9 cellular contexts compared by ENCODE assay signal in the genomic region with DNA sequence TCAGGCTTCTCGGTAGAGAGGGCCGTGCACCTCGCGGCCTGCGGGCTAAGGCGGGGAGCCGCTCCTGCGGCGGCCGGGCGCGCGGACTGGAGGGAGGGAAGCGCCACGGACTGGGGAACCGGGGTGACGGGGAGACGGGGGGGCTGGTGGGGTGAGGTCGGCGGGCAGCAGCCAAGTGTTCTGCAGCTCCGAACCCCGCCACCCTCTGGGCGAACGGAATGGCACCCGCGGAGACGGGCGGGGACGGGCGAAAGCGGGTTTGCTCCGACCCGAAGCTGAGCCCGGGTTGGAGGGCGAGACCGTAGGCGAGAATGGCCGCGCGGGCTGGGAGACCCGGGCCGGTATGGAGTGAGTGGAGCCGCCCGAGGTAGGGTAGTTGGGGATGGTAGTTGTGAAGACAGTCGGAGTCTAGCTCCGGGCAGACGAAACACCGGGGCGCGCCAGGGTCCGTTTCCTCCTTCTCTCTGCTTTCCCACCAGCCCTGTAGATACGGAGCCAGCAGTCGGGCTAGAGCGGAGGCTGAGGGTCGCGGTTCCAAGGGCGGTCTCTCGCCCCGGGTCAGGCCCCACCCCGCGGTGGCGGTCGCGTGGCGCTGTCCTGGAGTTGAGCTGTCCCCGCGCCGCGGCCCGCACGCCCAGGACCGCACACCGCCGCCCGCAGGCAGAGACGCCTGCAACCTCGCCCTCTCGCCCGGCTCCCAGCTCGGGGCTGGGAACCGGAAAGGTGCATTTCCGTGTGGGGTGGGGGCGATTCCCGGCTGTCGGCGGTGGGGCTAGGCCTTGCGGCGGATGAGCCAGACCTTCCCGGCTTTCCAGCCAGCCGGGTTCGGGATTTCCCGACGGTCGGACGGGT.
DNase-seq lines count a peak whose midpoint lies in the region; ATAC-seq, FAIRE-seq and TF ChIP-seq lines count a peak whose summit lies in the region.
"Had no signal": no experiment of that assay in that cellular context is flagged by ENCODE, and none has a peak within 500 bp of the region (broad histone marks: within the 10 kb centered on the region; RNA-seq: fewer than 3 reads in every experiment).

No MANE protein-coding gene starts in this region.

- BruUV-seq in endothelial cell of umbilical vein (replicated peaks; lab: Mats Ljungman, UMichigan): no TSS peak

- DNase-seq in NCI-H2227 (lab: John Stamatoyannopoulos, UW; ENCODE audit: unreplicated experiment) (peak; percentile 43), NCI-H2227 treated with DMSO at 0.1 percent for 48 hours (lab: John Stamatoyannopoulos, UW) (no peak), NCI-H774 (lab: John Stamatoyannopoulos, UW) (peak; percentile 43), endothelial cell of umbilical vein (ENCODE audit: low read depth, low spot score) (peak; percentile 50), neural crest cell (ENCODE audit: low read depth, low spot score) (peak; percentile 19), OCI-M1 (lab: John Stamatoyannopoulos, UW) (no peak), HK-2 (ENCODE audit: unreplicated experiment) (no peak)

- TF ChIP-seq CTCF in endothelial cell of umbilical vein (IDR thresholded peaks at IDR 0.05; ENCODE audit: extremely low read depth in 1 of 2, insufficient read depth in 1 of 2, low read depth in 1 of 2, low read length in 2 of 2) (no peak), neural crest cell (conservative IDR thresholded peaks at IDR 0.05) (no peak)

- POLR2A ChIA-PET in endothelial cell of umbilical vein (lab: Charles Lee): interaction anchor here (1.1 kb wide), 1 partner anchor 184 kb away, joined by 4 read pairs; no protein-coding TSS in a partner anchor

- H3K9me3 Mint-ChIP-seq in neural crest cell: no peaks in the 10 kb centered on the region

- peak overlapping the region; percentile 72 for H3K9ac ChIP-seq in endothelial cell of umbilical vein (replicated peaks; ENCODE audit: extremely low read depth, insufficient read depth, low read length)

- H2AFZ ChIP-seq in endothelial cell of umbilical vein (ENCODE audit: low read depth, low read length): peak overlapping the region; percentile 87

- no peaks in the 10 kb centered on the region for H3K36me3 ChIP-seq in endothelial cell of umbilical vein (ENCODE audit: control insufficient read depth in 2 of 2, extremely low read depth in 1 of 2, insufficient read depth in 2 of 2, low read length in 2 of 2)

- H3K27ac Mint-ChIP-seq in neural crest cell (ENCODE audit: unreplicated experiment): no peak overlapping the region

- H3K9me1 ChIP-seq in endothelial cell of umbilical vein (replicated peaks; ENCODE audit: control insufficient read depth, extremely low read depth, insufficient read depth, low read length): no peaks in the 10 kb centered on the region

- H3K79me2 ChIP-seq in endothelial cell of umbilical vein (ENCODE audit: control insufficient read depth, insufficient read depth, low read length): no peaks in the 10 kb centered on the region

- H3K27me3 ChIP-seq in endothelial cell of umbilical vein (ENCODE audit: control insufficient read depth in 2 of 2, insufficient read depth in 2 of 2, low read length in 2 of 2): peaks cover 5 to 13% of the 10 kb centered on the region in 2 experiments

- no peaks in the 10 kb centered on the region for H4K20me1 ChIP-seq in endothelial cell of umbilical vein (replicated peaks; ENCODE audit: control insufficient read depth, extremely low read depth, insufficient read depth, low read length)

- peak overlapping the region; percentile 61 to 77 (median 64) for H3K4me3 ChIP-seq in endothelial cell of umbilical vein (replicated peaks in 1 of 3; ENCODE audit: insufficient read depth in 1 of 3, low read depth in 1 of 3, low read length in 3 of 3)

- no peaks in the 10 kb centered on the region for H3K36me3 Mint-ChIP-seq in neural crest cell (ENCODE audit: low read depth)

- no peak for ATAC-seq in HG03025 (IDR thresholded peaks at IDR 0.05; ENCODE audit: low FRiP score, unreplicated experiment)

- peaks cover 9% of the 10 kb centered on the region for H3K4me1 ChIP-seq in endothelial cell of umbilical vein (ENCODE audit: control insufficient read depth, extremely low read depth, insufficient read depth, low read length)

- H3K27me3 Mint-ChIP-seq in neural crest cell (ENCODE audit: low read depth): peaks cover 96% of the 10 kb centered on the region

- H3K27ac ChIP-seq in endothelial cell of umbilical vein (ENCODE audit: insufficient read depth, low read depth, low read length): no peak overlapping the region

- H3K4me1 Mint-ChIP-seq in neural crest cell: peaks cover 15% of the 10 kb centered on the region

- peak overlapping the region; percentile 44 for H3K4me3 Mint-ChIP-seq in neural crest cell

- CTCF ChIA-PET in endothelial cell of umbilical vein (lab: Charles Lee): interaction anchor here (0.8 to 3.3 kb wide), 14 partner anchors 68 to 325 kb away, joined by 3 to 24 read pairs (median 4); partner anchors contain the start of gene SIX2

- peak; percentile 68 for TF ChIP-seq POLR2A in endothelial cell of umbilical vein (IDR thresholded peaks at IDR 0.05; ENCODE audit: low read depth, low read length)

- H3K9me3 ChIP-seq in endothelial cell of umbilical vein (replicated peaks; ENCODE audit: control insufficient read depth, insufficient read depth, low read length): no peaks in the 10 kb centered on the region

- peak; percentile 65 for FAIRE-seq in endothelial cell of umbilical vein (lab: Jason Lieb, UNC)
- FAIRE-seq: G401.6 had no signal

- H3K4me2 ChIP-seq in endothelial cell of umbilical vein (ENCODE audit: insufficient read depth, low read length): peak overlapping the region; percentile 83

- intact Hi-C loops in endothelial cell of umbilical vein (cut with micrococcal nuclease): loop anchor here (2.0 to 5.0 kb wide), 6 partner anchors 37 to 325 kb away; no protein-coding TSS in a partner anchor

- dilution Hi-C loops in endothelial cell of umbilical vein (cut with MboI; ENCODE audit: extremely low pct_ligation_motif_present, low sequenced_read_pairs): no loop called here

TF ChIP-seq in endothelial cell of umbilical vein, 7 proteins besides CTCF, POLR2A, EP300 and RAD21:
- TF ChIP-seq EZH2 (IDR thresholded peaks at IDR 0.05; ENCODE audit: borderline replicate concordance, low read depth, low read length, severe bottlenecking) (peak; percentile 58), FOS (IDR thresholded peaks at IDR 0.05; ENCODE audit: borderline replicate concordance, insufficient read depth, low read length) (no peak), GATA2 (IDR thresholded peaks at IDR 0.05; ENCODE audit: insufficient read depth, insufficient read length, low read depth, low read length) (no peak), POLR2AphosphoS5 (IDR thresholded peaks at IDR 0.05; ENCODE audit: insufficient read depth, low read depth, low read length) (peak; percentile 77)
TF ChIP-seq in endothelial cell of umbilical vein: peak in this region for 2.

Comparison
In these comparisons a context has a peak if more than half of its experiments do, and no peak if none do; other contexts are left out.
1. DNase-seq: peak in NCI-H2227 (single experiment), NCI-H774 (single experiment), endothelial cell of umbilical vein (single experiment) and neural crest cell (single experiment); none in NCI-H2227 treated with DMSO at 0.1 percent for 48 hours (single experiment), OCI-M1 (single experiment) and HK-2 (single experiment).